8 cellular contexts compared by ENCODE assay signal in genomic region chr22:41524809-41525449, GRCh38. TPM values are rescaled to one million over a fixed set of nuclear protein-coding genes. Genes with fewer than 3 reads are reported as not detected.
DNase-seq lines count a peak whose midpoint lies in the region; ATAC-seq and TF ChIP-seq lines count a peak whose summit lies in the region.

No MANE protein-coding gene starts in this region.

- peaks cover 84% of the 10 kb centered on the region for H3K36me3 Mint-ChIP-seq in Calu3 (ENCODE audit: insufficient read depth, unreplicated experiment)

- CTCF ChIA-PET in Calu3 (lab: Charles Lee), result no interaction called here

- intact Hi-C loops in dorsolateral prefrontal cortex (cut with DNase I), result loop anchor here in 1 of 2 donors (5.0 kb wide), 1 partner anchor 603 kb away; no protein-coding TSS in a partner anchor
- intact Hi-C loops in Calu3 (cut with micrococcal nuclease; ENCODE audit: unreplicated experiment), result no loop called here

- H3K9me3 Mint-ChIP-seq in Calu3 (ENCODE audit: low read depth, unreplicated experiment), result no peaks in the 10 kb centered on the region

- BruUV-seq in Calu3 (replicated peaks; lab: Mats Ljungman, UMichigan), result no TSS peak

- H3K4me1 Mint-ChIP-seq in Calu3 (ENCODE audit: low read depth, unreplicated experiment), result no peaks in the 10 kb centered on the region

- no peaks in the 10 kb centered on the region for H3K27me3 ChIP-seq in dorsolateral prefrontal cortex

- no peak overlapping the region for H3K4me3 ChIP-seq in GM12865 (ENCODE audit: low read depth, low read length)
- no peak overlapping the region for H3K4me3 ChIP-seq in dorsolateral prefrontal cortex

- no peak for ATAC-seq in HG03565 (IDR thresholded peaks at IDR 0.05; ENCODE audit: unreplicated experiment)

- peak overlapping the region; percentile 58 to 99 (median 90) for H3K27ac ChIP-seq in dorsolateral prefrontal cortex

- H3K4me3 Mint-ChIP-seq in Calu3 (ENCODE audit: low read depth, unreplicated experiment), result no peak overlapping the region

- TF ChIP-seq CTCF in GM12865 (IDR thresholded peaks at IDR 0.05; ENCODE audit: insufficient read depth, low read depth, low read length, missing control alignments) (no peak), dorsolateral prefrontal cortex (IDR thresholded peaks at IDR 0.05 in 54 of 56, conservative IDR thresholded peaks at IDR 0.05 in 2 of 56; ENCODE audit: low read depth in 1 of 56, partially characterized antibody in 56 of 56) (peak in 1 of 56 donors; percentile 4), Calu3 (IDR thresholded peaks at IDR 0.05; ENCODE audit: unreplicated experiment) (no peak)

- no peaks in the 10 kb centered on the region for H3K27me3 Mint-ChIP-seq in Calu3 (ENCODE audit: unreplicated experiment)

- DNase-seq in GM12865 (ENCODE audit: low read depth) (peak; percentile 50), dorsolateral prefrontal cortex (peak in 3 of 10 donors; percentile 43 to 63 (median 51)), Calu3 (no peak), RKO (ENCODE audit: low spot score) (no peak), NCI-H2029 treated with DMSO at 0.1 percent for 48 hours (lab: John Stamatoyannopoulos, UW) (no peak)
- DNase-seq in activated CD4-positive, alpha-beta T cell treated with anti-CD3 and anti-CD28 coated beads for 4 hours, result peak; percentile 64 to 74
- DNase-seq in stimulated activated CD4-positive, alpha-beta T cell treated with anti-CD3 and anti-CD28 coated beads, Interleukin-12 subunit alpha, Interleukin-12 subunit beta, amount 100 ng/mL, for 4 hours, result peak; percentile 62

- H3K27ac Mint-ChIP-seq in Calu3 (ENCODE audit: unreplicated experiment), result no peak overlapping the region

RNA-seq across cellular contexts. Expression of gene POLR3H, which starts 19.3 kb away (rescaled TPM):
- total RNA-seq in dorsolateral prefrontal cortex (10 to 100 TPM; 47.5 to 93.1 (median 62.0) TPM), Calu3 (2022) (49.7 and 53.8 TPM in 2 replicates)

RNA-seq across cellular contexts. Expression of gene CSDC2, which starts 35.9 kb away (rescaled TPM):
- 10 to 100 TPM in 111 of 120 experiments, 1 to 10 TPM in 9; 7.0 to 30.7 (median 15.7) TPM for total RNA-seq in dorsolateral prefrontal cortex
- total RNA-seq in Calu3 (2022), result not detected in 2 replicates

RNA-seq across cellular contexts. Expression of gene ACO2, which starts 56.0 kb away (rescaled TPM):
- total RNA-seq in dorsolateral prefrontal cortex, result 100 to 1,000 TPM; 173 to 339 (median 261) TPM
- 94.0 and 94.5 TPM in 2 replicates for total RNA-seq in Calu3 (2022)

RNA-seq across cellular contexts. Expression of gene PHF5A, which starts 56.4 kb away (rescaled TPM):
- total RNA-seq in dorsolateral prefrontal cortex (10 to 100 TPM; 10.3 to 36.8 (median 22.3) TPM), Calu3 (2022) (53.3 and 68.5 TPM in 2 replicates)

Comparison
In these comparisons a context has a peak if more than half of its experiments do, and no peak if none do; other contexts are left out.
1. DNase-seq: peak in GM12865 (single experiment), activated CD4-positive, alpha-beta T cell treated with anti-CD3 and anti-CD28 coated beads for 4 hours (2 of 2) and stimulated activated CD4-positive, alpha-beta T cell treated with anti-CD3 and anti-CD28 coated beads, Interleukin-12 subunit alpha, Interleukin-12 subunit beta, amount 100 ng/mL, for 4 hours (single experiment); none in Calu3 (single experiment), RKO (single experiment) and NCI-H2029 treated with DMSO at 0.1 percent for 48 hours (single experiment).